In genomic region chr19:43774103-43774939, GRCh38 we compare ENCODE assay signal across 8 cellular contexts. TPM values are rescaled to one million over a fixed set of nuclear protein-coding genes. Genes with fewer than 3 reads are reported as not detected.
A peak's percentile ranks its signal among the peaks of the same experiment; 100 is the strongest.
DNase-seq lines count a peak whose midpoint lies in the region; ATAC-seq, FAIRE-seq and TF ChIP-seq lines count a peak whose summit lies in the region.

No MANE protein-coding gene starts in this region.

- no peak overlapping the region for H3K27ac Mint-ChIP-seq in CD8-positive, alpha-beta memory T cell

- POLR2A ChIA-PET in CD8-positive, alpha-beta memory T cell (lab: Charles Lee), result no interaction called here

- WGBS in pancreas, 2 donors, result 7 to 9% methylated on average over 63 of the region's 63 CpGs

- H3K4me3 Mint-ChIP-seq in CD8-positive, alpha-beta memory T cell, result no peak overlapping the region

- DNase-seq in CD8-positive, alpha-beta memory T cell, result no peak
- peak; percentile 79 for DNase-seq in left ventricle myocardium superior
- DNase-seq in pancreas, result peak; percentile 37 to 88 (median 71)
- no peak for DNase-seq in NCI-H2227 (lab: John Stamatoyannopoulos, UW; ENCODE audit: unreplicated experiment)
- no peak for DNase-seq in epidermal melanocyte (ENCODE audit: insufficient read length, low spot score)
- DNase-seq in stimulated activated CD4-positive, alpha-beta T cell treated with anti-CD3 and anti-CD28 coated beads, Interleukin-2, amount 100 ng/mL, for 48 hours, result no peak

- no peaks in the 10 kb centered on the region for H3K9me3 ChIP-seq in CD8-positive, alpha-beta memory T cell (ENCODE audit: low read length)
- H3K9me3 ChIP-seq in pancreas, result no peaks in the 10 kb centered on the region

- H3K27me3 Mint-ChIP-seq in CD8-positive, alpha-beta memory T cell, result no peaks in the 10 kb centered on the region

- no peak for FAIRE-seq in pancreas (lab: Jason Lieb, UNC)

- H3K36me3 Mint-ChIP-seq in CD8-positive, alpha-beta memory T cell, result peaks cover 0 to 20% (median 0%) of the 10 kb centered on the region in 3 donors

- no peak overlapping the region for H3K4me3 ChIP-seq in CD8-positive, alpha-beta memory T cell (ENCODE audit: low read length)
- H3K4me3 ChIP-seq in pancreas, result peak overlapping the region in 2 of 4 donors; percentile 22 to 38

- CTCF ChIA-PET in CD8-positive, alpha-beta memory T cell (lab: Charles Lee), result interaction anchor here (1.0 to 1.9 kb wide), 3 partner anchors 8 to 29 kb away, joined by 3 to 7 read pairs (median 3); no protein-coding TSS in a partner anchor

- peaks cover 24 to 39% (median 29%) of the 10 kb centered on the region in 3 donors for H3K4me1 Mint-ChIP-seq in CD8-positive, alpha-beta memory T cell

- H3K27ac ChIP-seq in CD8-positive, alpha-beta memory T cell (ENCODE audit: low read depth, low read length), result peak overlapping the region; percentile 69
- H3K27ac ChIP-seq in angular gyrus (ENCODE audit: low read depth, low read length) (peak overlapping the region; percentile 12), pancreas (no peak overlapping the region)

- H3K36me3 ChIP-seq in CD8-positive, alpha-beta memory T cell (ENCODE audit: insufficient read depth, low read length), result peaks cover 6% of the 10 kb centered on the region
- no peaks in the 10 kb centered on the region for H3K36me3 ChIP-seq in pancreas

- peaks cover 38% of the 10 kb centered on the region for H3K4me1 ChIP-seq in CD8-positive, alpha-beta memory T cell (ENCODE audit: insufficient read depth, low read length)
- H3K4me1 ChIP-seq in pancreas, result peaks cover 0 to 7% (median 0%) of the 10 kb centered on the region in 3 donors

- ATAC-seq in left ventricle myocardium superior (peak; percentile 90), pancreas (peak; percentile 83 to 96 (median 90)), HG02763 (IDR thresholded peaks at IDR 0.05; ENCODE audit: unreplicated experiment) (no peak)

- no peaks in the 10 kb centered on the region for H3K27me3 ChIP-seq in CD8-positive, alpha-beta memory T cell (ENCODE audit: insufficient read depth, low read length, poor library complexity, severe bottlenecking)
- no peaks in the 10 kb centered on the region for H3K27me3 ChIP-seq in pancreas

- H3K9me3 Mint-ChIP-seq in CD8-positive, alpha-beta memory T cell, result no peaks in the 10 kb centered on the region

- intact Hi-C loops in left ventricle myocardium superior (cut with micrococcal nuclease) (no loop called here), pancreas (cut with DNase I) (no loop called here)

- TF ChIP-seq CTCF in pancreas (IDR thresholded peaks at IDR 0.05), result peak in 3 of 4 donors; percentile 24 to 57 (median 39)

RNA-seq across cellular contexts. Expression of gene KCNN4, which starts 6.5 kb away (rescaled TPM):
- total RNA-seq in CD8-positive, alpha-beta memory T cell, result 10 to 100 TPM; 93.8 to 97.6 TPM
- polyA plus RNA-seq in CD8-positive, alpha-beta memory T cell, result 8.3 TPM
- 0.50 TPM for total RNA-seq in left ventricle myocardium superior
- total RNA-seq in pancreas, result 1 to 10 TPM in 3 of 6 donors, under 1 TPM in 3; 0.43 to 2.6 (median 0.82) TPM
- polyA plus RNA-seq in pancreas, result 1 to 10 TPM; 1.3 to 1.5 TPM

RNA-seq across cellular contexts. Expression of gene SMG9, which starts 19.6 kb away (rescaled TPM):
- total RNA-seq in CD8-positive, alpha-beta memory T cell, result 10 to 100 TPM; 85.8 to 91.3 TPM
- polyA plus RNA-seq in CD8-positive, alpha-beta memory T cell, result 11.0 TPM
- 17.9 TPM for total RNA-seq in left ventricle myocardium superior
- total RNA-seq in pancreas, result 10 to 100 TPM in 3 of 6 donors, 1 to 10 TPM in 3; 6.6 to 20.1 (median 10.5) TPM
- 10 to 100 TPM; 22.3 to 23.0 TPM for polyA plus RNA-seq in pancreas

RNA-seq across cellular contexts. Expression of gene LYPD5, which starts 27.9 kb away (rescaled TPM):
- total RNA-seq in CD8-positive, alpha-beta memory T cell, result under 1 TPM; 0.68 to 0.80 TPM
- not detected for polyA plus RNA-seq in CD8-positive, alpha-beta memory T cell
- total RNA-seq in left ventricle myocardium superior (0.89 TPM), pancreas (1 to 10 TPM in 1 of 6 donors, under 1 TPM in 5; 0.09 to 1.2 (median 0.24) TPM)
- polyA plus RNA-seq in pancreas, result under 1 TPM; 0.42 to 0.49 TPM

RNA-seq across cellular contexts. Expression of gene ZNF283, which starts 52.8 kb away (rescaled TPM):
- total RNA-seq in CD8-positive, alpha-beta memory T cell, result 1 to 10 TPM; 5.8 to 6.3 TPM
- polyA plus RNA-seq in CD8-positive, alpha-beta memory T cell, result 2.7 TPM
- 11.0 TPM for total RNA-seq in left ventricle myocardium superior
- total RNA-seq in pancreas, result 1 to 10 TPM; 3.0 to 7.7 (median 3.9) TPM
- polyA plus RNA-seq in pancreas, result 1 to 10 TPM; 1.9 to 2.0 TPM

RNA-seq across cellular contexts. Expression of gene IRGC, which starts 58.4 kb away (rescaled TPM):
- total RNA-seq in CD8-positive, alpha-beta memory T cell, result not detected
- not detected for polyA plus RNA-seq in CD8-positive, alpha-beta memory T cell
- not detected for total RNA-seq in left ventricle myocardium superior
- total RNA-seq in pancreas, result not detected
- polyA plus RNA-seq in pancreas, result not detected

Comparison
In these comparisons a context has a peak if more than half of its experiments do, and no peak if none do; other contexts are left out.
1. DNase-seq: peak in left ventricle myocardium superior (single experiment) and pancreas (6 of 6); none in CD8-positive, alpha-beta memory T cell (0 of 5), NCI-H2227 (single experiment), epidermal melanocyte (single experiment) and stimulated activated CD4-positive, alpha-beta T cell treated with anti-CD3 and anti-CD28 coated beads, Interleukin-2, amount 100 ng/mL, for 48 hours (0 of 2).
2. H3K27ac ChIP-seq: peak in CD8-positive, alpha-beta memory T cell (single experiment) and angular gyrus (single experiment); none in pancreas (0 of 4).
3. RNA of gene KCNN4, which starts 6.5 kb away (total RNA-seq): 93.8 to 97.6 TPM in CD8-positive, alpha-beta memory T cell; 0.43 to 2.6 TPM in pancreas and 0.50 TPM in left ventricle myocardium superior (single experiment); every median in the first group is over 10 times any median in the second.